9 cellular contexts compared by ENCODE assay signal in the genomic region with DNA sequence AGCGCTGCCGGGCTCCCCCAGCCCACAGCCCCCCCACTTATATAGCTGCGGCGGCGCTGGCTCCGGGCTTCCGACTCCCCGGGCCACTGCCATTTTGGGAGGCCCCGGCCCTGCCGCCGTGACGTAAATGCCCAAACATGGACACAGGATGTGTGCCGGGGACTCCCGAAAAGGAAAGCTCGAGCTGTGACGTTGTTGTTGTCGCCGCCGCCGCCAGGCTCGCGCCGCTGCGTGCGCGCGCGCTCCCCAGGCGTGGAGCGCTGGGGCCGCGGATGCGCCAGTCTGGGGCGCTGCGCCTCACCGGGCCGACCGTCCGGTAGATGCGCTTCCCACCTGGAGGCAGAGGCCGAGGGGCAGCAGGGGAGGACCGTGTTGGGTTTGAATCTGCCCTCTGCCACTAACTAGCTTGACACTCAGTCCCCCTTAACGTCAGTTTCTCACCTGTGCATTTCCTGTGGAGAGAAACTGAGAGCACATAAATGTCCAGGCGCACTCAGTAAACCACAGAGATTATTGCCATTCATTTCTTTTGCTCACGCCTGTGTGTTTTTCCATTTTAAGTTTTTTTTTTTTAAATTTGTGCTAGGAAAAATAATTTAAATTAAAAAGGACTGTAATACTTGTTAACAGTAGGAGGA. TPM values are rescaled to one million over a fixed set of nuclear protein-coding genes. Genes with fewer than 3 reads are reported as not detected.
DNase-seq lines count a peak whose midpoint lies in the region; ATAC-seq and TF ChIP-seq lines count a peak whose summit lies in the region.
"Had no signal": no experiment of that assay in that cellular context is flagged by ENCODE, and none has a peak within 500 bp of the region (broad histone marks: within the 10 kb centered on the region; RNA-seq: fewer than 3 reads in every experiment).

Gene EGR4, minus strand, starts transcription at position 15 of the 638 bp plus-strand sequence. CDS start 231 bp downstream, outside the sequence.

- no peak for TF ChIP-seq POLR2A in vagina (IDR thresholded peaks at IDR 0.05)

- H3K27ac ChIP-seq in SK-N-SH (ENCODE audit: low read depth in 2 of 2, low read length in 1 of 2) (no peak within 1 kb of the TSS), cardiac muscle cell (no peak within 1 kb of the TSS), vagina (no peak within 1 kb of the TSS)

- peak within 1 kb of the TSS; percentile 35; the same call in 1 of the 2 replicates for H2AFZ ChIP-seq in SK-N-SH (ENCODE audit: low read depth)

- ATAC-seq in HG02571 (IDR thresholded peaks at IDR 0.05; ENCODE audit: unreplicated experiment), result peak; percentile 89
- ATAC-seq in activated naive CD4-positive, alpha-beta T cell treated with anti-CD3 and anti-CD28 coated beads, Interleukin-2, amount 50 U/mL, for 72 hours, result peak; percentile 95 to 98

- H3K27ac Mint-ChIP-seq in activated naive CD4-positive, alpha-beta T cell treated with anti-CD3 and anti-CD28 coated beads, Interleukin-2, amount 50 U/mL, for 72 hours, result no peak within 1 kb of the TSS

- peaks cover 5% of the 10 kb centered on the region; the same call in 1 of the 2 replicates for H4K20me1 ChIP-seq in SK-N-SH (ENCODE audit: insufficient read depth)

- H3K4me1 ChIP-seq in SK-N-SH (ENCODE audit: control insufficient read depth in 1 of 2, insufficient read depth in 2 of 2, low read depth in 1 of 2, low read length in 1 of 2) (peaks cover 0 to 15% of the 10 kb centered on the region in 2 experiments; a peak in 1 of 4 replicates), cardiac muscle cell (ENCODE audit: low read depth) (no peaks in the 10 kb centered on the region), vagina (peaks cover 20% of the 10 kb centered on the region)

- no peak for TF ChIP-seq RAD21 in SK-N-SH (IDR thresholded peaks at IDR 0.05; ENCODE audit: low read length)

- H3K9me2 ChIP-seq in SK-N-SH, result no peaks in the 10 kb centered on the region

- H3F3A ChIP-seq in SK-N-SH (replicated peaks; ENCODE audit: insufficient read depth), result no peaks in the 10 kb centered on the region

- intact Hi-C loops in vagina (cut with DNase I), result no loop called here

- peak; percentile 88 for DNase-seq in GM06990 (ENCODE audit: extremely low read depth, insufficient read length)
- DNase-seq in MV-4-11 (lab: John Stamatoyannopoulos, UW), result peak; percentile 78
- DNase-seq in SK-N-SH, result peak; percentile 93
- peak; percentile 87 to 89 for DNase-seq in activated naive CD4-positive, alpha-beta T cell treated with anti-CD3 and anti-CD28 coated beads, Interleukin-2, amount 50 U/mL, for 72 hours (ENCODE audit: low spot score in 2 of 2)
- peak; percentile 80 to 82 for DNase-seq in cardiac muscle cell (ENCODE audit: low read depth in 1 of 2, low spot score in 1 of 2)
- peak; percentile 87 for DNase-seq in putamen (ENCODE audit: low spot score)
- DNase-seq in vagina (ENCODE audit: extremely low spot score in 2 of 2), result no peak

- no peaks in the 10 kb centered on the region for H3K79me2 ChIP-seq in SK-N-SH (ENCODE audit: insufficient read depth)

- peak within 1 kb of the TSS; percentile 67 for H3K4me3 ChIP-seq in GM06990 (replicated peaks; ENCODE audit: low read depth, low read length)
- H3K4me3 ChIP-seq in SK-N-SH (ENCODE audit: low read depth in 2 of 2, low read length in 1 of 2), result peak within 1 kb of the TSS; percentile 51 to 62
- peak within 1 kb of the TSS; percentile 43 for H3K4me3 ChIP-seq in cardiac muscle cell
- peak within 1 kb of the TSS; percentile 20 to 37 for H3K4me3 ChIP-seq in vagina

- peak within 1 kb of the TSS; percentile 89 for H3K4me2 ChIP-seq in SK-N-SH

- 2% methylated on average over 16 of the region's 45 CpGs for WGBS in SK-N-SH (ENCODE audit: low lambda C conversion rate)

- H3K9me3 ChIP-seq in SK-N-SH (no peaks in the 10 kb centered on the region), cardiac muscle cell (ENCODE audit: low read depth) (no peaks in the 10 kb centered on the region), vagina (no peaks in the 10 kb centered on the region)

- CTCF ChIA-PET in SK-N-SH (lab: Yijun Ruan, JAX), result interaction anchor here (1.0 to 4.7 kb wide), 3 partner anchors 26 to 116 kb away, joined by 3 to 27 read pairs (median 9); partner anchors contain the start of genes CCT7 and PRADC1

- no peak for TF ChIP-seq EP300 in SK-N-SH (IDR thresholded peaks at IDR 0.05; ENCODE audit: borderline replicate concordance in 1 of 2, low read depth in 1 of 2, low read length in 1 of 2)

- H3K27me3 ChIP-seq in GM06990 (replicated peaks; ENCODE audit: control insufficient read depth, insufficient read depth, low read length) (no peaks in the 10 kb centered on the region; the same call in none of the 2 replicates), SK-N-SH (ENCODE audit: insufficient read depth) (peaks cover 54% of the 10 kb centered on the region), cardiac muscle cell (peaks cover 100% of the 10 kb centered on the region), vagina (peaks cover 20% of the 10 kb centered on the region)

- H3K9me3 Mint-ChIP-seq in activated naive CD4-positive, alpha-beta T cell treated with anti-CD3 and anti-CD28 coated beads, Interleukin-2, amount 50 U/mL, for 72 hours, result no peaks in the 10 kb centered on the region

- peaks cover 0 to 6% of the 10 kb centered on the region in 2 donors for H3K36me3 Mint-ChIP-seq in activated naive CD4-positive, alpha-beta T cell treated with anti-CD3 and anti-CD28 coated beads, Interleukin-2, amount 50 U/mL, for 72 hours

- POLR2A ChIA-PET in SK-N-SH (lab: Yijun Ruan, JAX), result no interaction called here

- H3K36me3 ChIP-seq in GM06990 (ENCODE audit: control insufficient read depth, insufficient read depth, low read length), result no peaks in the 10 kb centered on the region
- no peaks in the 10 kb centered on the region for H3K36me3 ChIP-seq in SK-N-SH (replicated peaks in 1 of 2; ENCODE audit: control insufficient read depth in 1 of 2, insufficient read depth in 2 of 2, low read length in 1 of 2)
- H3K36me3 ChIP-seq in cardiac muscle cell, result no peaks in the 10 kb centered on the region
- H3K36me3 ChIP-seq in vagina, result no peaks in the 10 kb centered on the region

- TF ChIP-seq CTCF in GM06990 (IDR thresholded peaks at IDR 0.05; ENCODE audit: insufficient read depth, low read length, poor library complexity, severe bottlenecking), result peak; percentile 6
- no peak for TF ChIP-seq CTCF in SK-N-SH (IDR thresholded peaks at IDR 0.05)
- no peak for TF ChIP-seq CTCF in cardiac muscle cell (IDR thresholded peaks at IDR 0.05; ENCODE audit: low read depth, low read length)
- TF ChIP-seq CTCF in vagina (IDR thresholded peaks at IDR 0.05), result no peak

- H3K9ac ChIP-seq in SK-N-SH, result no peak within 1 kb of the TSS

TF ChIP-seq in SK-N-SH, 30 proteins besides CTCF, POLR2A, EP300 and RAD21:
- TF ChIP-seq MXI1 (IDR thresholded peaks at IDR 0.05; ENCODE audit: low read depth, low read length) (0 out of 2 replicates have a peak, but pooled peaks have one; percentile 23), FOXM1 (IDR thresholded peaks at IDR 0.05; ENCODE audit: low read depth) (no peak), CHD2 (IDR thresholded peaks at IDR 0.05; ENCODE audit: low read length, partially characterized antibody) (peak; percentile 36), NRF1 (IDR thresholded peaks at IDR 0.05; ENCODE audit: low read depth, low read length) (peak; percentile 23; the same call in 1 of the 2 replicates), POLR2AphosphoS5 (IDR thresholded peaks at IDR 0.05; ENCODE audit: low read depth, low read length) (no peak), MEF2A (IDR thresholded peaks at IDR 0.05; ENCODE audit: borderline replicate concordance, low read depth) (no peak)
- TF ChIP-seq, protein P1, sequence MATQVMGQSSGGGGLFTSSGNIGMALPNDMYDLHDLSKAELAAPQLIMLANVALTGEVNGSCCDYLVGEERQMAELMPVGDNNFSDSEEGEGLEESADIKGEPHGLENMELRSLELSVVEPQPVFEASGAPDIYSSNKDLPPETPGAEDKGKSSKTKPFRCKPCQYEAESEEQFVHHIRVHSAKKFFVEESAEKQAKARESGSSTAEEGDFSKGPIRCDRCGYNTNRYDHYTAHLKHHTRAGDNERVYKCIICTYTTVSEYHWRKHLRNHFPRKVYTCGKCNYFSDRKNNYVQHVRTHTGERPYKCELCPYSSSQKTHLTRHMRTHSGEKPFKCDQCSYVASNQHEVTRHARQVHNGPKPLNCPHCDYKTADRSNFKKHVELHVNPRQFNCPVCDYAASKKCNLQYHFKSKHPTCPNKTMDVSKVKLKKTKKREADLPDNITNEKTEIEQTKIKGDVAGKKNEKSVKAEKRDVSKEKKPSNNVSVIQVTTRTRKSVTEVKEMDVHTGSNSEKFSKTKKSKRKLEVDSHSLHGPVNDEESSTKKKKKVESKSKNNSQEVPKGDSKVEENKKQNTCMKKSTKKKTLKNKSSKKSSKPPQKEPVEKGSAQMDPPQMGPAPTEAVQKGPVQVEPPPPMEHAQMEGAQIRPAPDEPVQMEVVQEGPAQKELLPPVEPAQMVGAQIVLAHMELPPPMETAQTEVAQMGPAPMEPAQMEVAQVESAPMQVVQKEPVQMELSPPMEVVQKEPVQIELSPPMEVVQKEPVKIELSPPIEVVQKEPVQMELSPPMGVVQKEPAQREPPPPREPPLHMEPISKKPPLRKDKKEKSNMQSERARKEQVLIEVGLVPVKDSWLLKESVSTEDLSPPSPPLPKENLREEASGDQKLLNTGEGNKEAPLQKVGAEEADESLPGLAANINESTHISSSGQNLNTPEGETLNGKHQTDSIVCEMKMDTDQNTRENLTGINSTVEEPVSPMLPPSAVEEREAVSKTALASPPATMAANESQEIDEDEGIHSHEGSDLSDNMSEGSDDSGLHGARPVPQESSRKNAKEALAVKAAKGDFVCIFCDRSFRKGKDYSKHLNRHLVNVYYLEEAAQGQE (IDR thresholded peaks at IDR 0.05; ENCODE audit: low read depth, low read length), result 0 out of 2 replicates have a peak, but pooled peaks have one; percentile 6
- TF ChIP-seq, protein P2, sequence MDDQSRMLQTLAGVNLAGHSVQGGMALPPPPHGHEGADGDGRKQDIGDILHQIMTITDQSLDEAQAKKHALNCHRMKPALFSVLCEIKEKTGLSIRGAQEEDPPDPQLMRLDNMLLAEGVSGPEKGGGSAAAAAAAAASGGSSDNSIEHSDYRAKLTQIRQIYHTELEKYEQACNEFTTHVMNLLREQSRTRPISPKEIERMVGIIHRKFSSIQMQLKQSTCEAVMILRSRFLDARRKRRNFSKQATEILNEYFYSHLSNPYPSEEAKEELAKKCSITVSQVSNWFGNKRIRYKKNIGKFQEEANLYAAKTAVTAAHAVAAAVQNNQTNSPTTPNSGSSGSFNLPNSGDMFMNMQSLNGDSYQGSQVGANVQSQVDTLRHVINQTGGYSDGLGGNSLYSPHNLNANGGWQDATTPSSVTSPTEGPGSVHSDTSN (IDR thresholded peaks at IDR 0.05), result no peak

RNA-seq across cellular contexts. Expression of gene EGR4, which starts in this region (rescaled TPM):
- polyA plus RNA-seq in SK-N-SH (2012; rRNA removed) (0.02 TPM in 1 of 2 replicates, not detected in the other), cardiac muscle cell (0.31 TPM in 1 of 2 replicates, not detected in the other)
- 0.01 TPM in 1 of 2 replicates, not detected in the other for polyA plus RNA-seq in SK-N-SH (2012; cell fraction: cytosol; rRNA removed)
- polyA plus RNA-seq in SK-N-SH (2012; cell fraction: nucleus; rRNA removed), result 0.05 TPM in 1 of 2 replicates, not detected in the other
- total RNA-seq in activated naive CD4-positive, alpha-beta T cell treated with anti-CD3 and anti-CD28 coated beads, Interleukin-2, amount 50 U/mL, for 72 hours, result under 1 TPM in 1 of 2 donors, not detected in 1; 0.33 TPM
- total RNA-seq in cardiac muscle cell (0.06 TPM in 1 of 2 replicates, not detected in the other), vagina (not detected)
- total RNA-seq: pulmonary artery endothelial cell had no signal

Comparison
In these comparisons a context has a peak if more than half of its experiments do, and no peak if none do; other contexts are left out.
1. Peak in DNase-seq, H3K4me3 ChIP-seq and H3K4me2 ChIP-seq in SK-N-SH; RNA of the gene not detected or under 1 TPM.
2. Peak in DNase-seq and ATAC-seq in activated naive CD4-positive, alpha-beta T cell treated with anti-CD3 and anti-CD28 coated beads, Interleukin-2, amount 50 U/mL, for 72 hours; RNA of the gene not detected or under 1 TPM.
3. Peak in DNase-seq and H3K4me3 ChIP-seq in cardiac muscle cell; RNA of the gene not detected or under 1 TPM.
4. DNase-seq: peak in GM06990 (single experiment), MV-4-11 (single experiment) and putamen (single experiment); none in vagina (0 of 2).
5. Peak in every context shown above with its lines, with median percentiles within 50 percentile points of each other: H3K4me3 ChIP-seq.